19 cellular contexts compared by ENCODE assay signal in the genomic region with DNA sequence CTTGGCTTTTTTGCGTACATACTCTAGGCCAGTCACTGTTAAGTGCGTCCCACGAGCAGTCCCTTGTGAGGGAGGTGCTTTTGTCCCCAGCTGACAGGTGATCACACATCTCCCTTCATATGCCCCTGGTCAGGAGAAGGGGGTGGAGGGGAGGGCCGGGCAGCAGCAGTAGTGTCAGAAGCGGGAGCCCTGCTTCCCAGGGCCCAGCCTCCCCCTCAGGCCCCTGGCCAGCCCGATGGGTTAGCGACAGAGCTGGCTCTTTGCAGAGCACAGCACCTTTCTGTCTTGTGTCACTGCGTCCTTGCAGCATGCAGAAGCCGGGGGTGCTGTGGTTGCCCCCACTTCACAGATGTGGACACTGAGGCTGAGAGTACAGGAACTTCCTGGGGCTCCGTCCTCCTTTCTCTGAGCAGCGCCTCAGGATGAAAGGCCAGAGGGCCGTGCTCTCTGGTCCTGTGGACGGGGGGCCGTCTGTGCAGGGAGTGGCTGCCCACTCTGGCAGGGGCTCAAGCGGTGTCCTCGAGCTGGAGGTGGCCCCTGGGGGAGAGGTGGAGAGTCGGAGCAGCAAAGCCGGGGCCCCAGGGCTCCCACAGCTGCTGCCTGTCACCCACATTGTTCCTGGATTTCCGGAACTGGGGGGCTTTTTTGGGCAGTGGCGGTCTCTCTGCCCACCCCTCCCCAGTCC. TPM values are rescaled to one million over a fixed set of nuclear protein-coding genes. Genes with fewer than 3 reads are reported as not detected.
DNase-seq lines count a peak whose midpoint lies in the region; ATAC-seq, FAIRE-seq and TF ChIP-seq lines count a peak whose summit lies in the region.
"Had no signal": no experiment of that assay in that cellular context is flagged by ENCODE, and none has a peak within 500 bp of the region (broad histone marks: within the 10 kb centered on the region; RNA-seq: fewer than 3 reads in every experiment).

No MANE protein-coding gene starts in this region.

- intact Hi-C loops in HepG2 (cut with micrococcal nuclease; ENCODE audit: unreplicated experiment) = no loop called here
- intact Hi-C loops in activated CD4-positive, alpha-beta memory T cell treated with anti-CD3 and anti-CD28 coated beads for 36 hours (cut with micrococcal nuclease) = no loop called here

- peaks cover 6% of the 10 kb centered on the region for H3K36me3 Mint-ChIP-seq in activated CD4-positive, alpha-beta memory T cell treated with anti-CD3 and anti-CD28 coated beads for 36 hours

- H3K9me3 Mint-ChIP-seq in activated CD4-positive, alpha-beta memory T cell treated with anti-CD3 and anti-CD28 coated beads for 36 hours = no peaks in the 10 kb centered on the region
- H3K9me3 Mint-ChIP-seq: CD4-positive, CD25-positive, alpha-beta regulatory T cell had no signal

- no peaks in the 10 kb centered on the region for H3K9me3 ChIP-seq in BLaER1 treated with 17β-estradiol and CSF1 and Interleukin-3, amounts not matched to agents 10 nM and 100 nM (replicated peaks in 1 of 11)
- H3K9me3 ChIP-seq in OCI-LY1 (ENCODE audit: low read length) (no peaks in the 10 kb centered on the region), HepG2 (ENCODE audit: low read length) (no peaks in the 10 kb centered on the region), trophoblast cell (ENCODE audit: insufficient read depth, low read depth, low read length) (no peaks in the 10 kb centered on the region)
- H3K9me3 ChIP-seq: Caco-2, SJSA1 had no signal

- no peak overlapping the region for H4K8ac ChIP-seq in trophoblast cell (ENCODE audit: low read depth, low read length)

- no peaks in the 10 kb centered on the region for H3K27me3 ChIP-seq in BLaER1 treated with 17β-estradiol and CSF1 and Interleukin-3, amounts not matched to agents 10 nM and 100 nM
- H3K27me3 ChIP-seq in OCI-LY1 (ENCODE audit: insufficient read depth, low read length) = no peaks in the 10 kb centered on the region
- no peaks in the 10 kb centered on the region for H3K27me3 ChIP-seq in HepG2 (ENCODE audit: control insufficient read depth in 1 of 2, insufficient read depth in 2 of 2, low read length in 2 of 2)
- no peaks in the 10 kb centered on the region for H3K27me3 ChIP-seq in trophoblast cell (ENCODE audit: insufficient read depth, low read length)
- H3K27me3 ChIP-seq: SJSA1 had no signal

- FAIRE-seq in HepG2 (lab: Jason Lieb, UNC) = no peak
- FAIRE-seq: H54, HTR-8/SVneo had no signal

- no peak overlapping the region for H2BK5ac ChIP-seq in trophoblast cell (ENCODE audit: low read depth, low read length, poor library complexity)

- H3K14ac ChIP-seq in trophoblast cell (ENCODE audit: low read length) = no peak overlapping the region

- peak overlapping the region in 1 of 10 experiments; percentile 87; a peak in 1 of 20 replicates for H3K4me3 ChIP-seq in BLaER1 treated with 17β-estradiol and CSF1 and Interleukin-3, amounts not matched to agents 10 nM and 100 nM
- H3K4me3 ChIP-seq in OCI-LY1 (ENCODE audit: low read depth, low read length, poor library complexity, severe bottlenecking) (no peak overlapping the region), HepG2 (replicated peaks in 1 of 3; ENCODE audit: insufficient read depth in 1 of 3, low read depth in 2 of 3, low read length in 3 of 3) (no peak overlapping the region), trophoblast cell (ENCODE audit: low read depth, low read length) (no peak overlapping the region)
- H3K4me3 ChIP-seq: SJSA1 had no signal

- no peak overlapping the region for H2BK120ac ChIP-seq in trophoblast cell (ENCODE audit: insufficient read depth, low read length, poor library complexity)

- H2AFZ ChIP-seq in OCI-LY1 (ENCODE audit: low read length) (no peak overlapping the region), HepG2 (ENCODE audit: low read length) (no peak overlapping the region), trophoblast cell (ENCODE audit: insufficient read depth, low read length, poor library complexity) (no peak overlapping the region)

- H3K27ac ChIP-seq in BLaER1 treated with 17β-estradiol and CSF1 and Interleukin-3, amounts not matched to agents 10 nM and 100 nM = peak overlapping the region in 9 of 11 experiments; percentile 24 to 88 (median 80); a peak in 17 of 22 replicates
- H3K27ac ChIP-seq in OCI-LY1 (ENCODE audit: low read depth, low read length, poor library complexity, severe bottlenecking) (peak overlapping the region; percentile 63), HepG2 (ENCODE audit: extremely low read length, insufficient read depth, low read length) (peak overlapping the region; percentile 63), trophoblast cell (ENCODE audit: low read depth, low read length) (no peak overlapping the region)
- H3K27ac ChIP-seq: HL-60, SJSA1 had no signal

- ATAC-seq in HepG2 = no peak

- H3K4ac ChIP-seq in trophoblast cell (ENCODE audit: low read depth, low read length) = no peak overlapping the region

- H3K79me2 ChIP-seq in OCI-LY1 (ENCODE audit: insufficient read depth, low read length) = peaks cover 34% of the 10 kb centered on the region
- peaks cover 55% of the 10 kb centered on the region for H3K79me2 ChIP-seq in HepG2 (ENCODE audit: insufficient read depth, low read length)
- no peaks in the 10 kb centered on the region for H3K79me2 ChIP-seq in trophoblast cell (ENCODE audit: control insufficient read depth, insufficient read depth, low read length, poor library complexity)

- no peak for TF ChIP-seq POLR2A in HepG2 (IDR thresholded peaks at IDR 0.05; ENCODE audit: insufficient read depth in 1 of 2, low read depth in 2 of 2, low read length in 2 of 2)

- no peaks in the 10 kb centered on the region for H3K79me1 ChIP-seq in trophoblast cell (ENCODE audit: low read length)

- no TSS peak for BruUV-seq in HepG2 (replicated peaks; lab: Mats Ljungman, UMichigan)

- no peak overlapping the region for H3K27ac Mint-ChIP-seq in activated CD4-positive, alpha-beta memory T cell treated with anti-CD3 and anti-CD28 coated beads for 36 hours
- H3K27ac Mint-ChIP-seq: CD4-positive, CD25-positive, alpha-beta regulatory T cell had no signal

- no peaks in the 10 kb centered on the region for H3K9me2 ChIP-seq in OCI-LY1 (ENCODE audit: low read depth, low read length)

- POLR2A ChIA-PET in HepG2 (lab: Yijun Ruan, JAX) = no interaction called here
- POLR2A ChIA-PET in activated CD4-positive, alpha-beta memory T cell treated with anti-CD3 and anti-CD28 coated beads for 36 hours (lab: Charles Lee) = no interaction called here

- no peaks in the 10 kb centered on the region for H3K27me3 Mint-ChIP-seq in activated CD4-positive, alpha-beta memory T cell treated with anti-CD3 and anti-CD28 coated beads for 36 hours
- H3K27me3 Mint-ChIP-seq: CD4-positive, CD25-positive, alpha-beta regulatory T cell had no signal

- peaks cover 23 to 45% (median 36%) of the 10 kb centered on the region in 11 experiments for H3K36me3 ChIP-seq in BLaER1 treated with 17β-estradiol and CSF1 and Interleukin-3, amounts not matched to agents 10 nM and 100 nM
- peaks cover 27% of the 10 kb centered on the region; the same call in 1 of the 2 replicates for H3K36me3 ChIP-seq in OCI-LY1 (ENCODE audit: insufficient read depth, low read length)
- peaks cover 8 to 24% of the 10 kb centered on the region in 2 experiments; a peak in 4 of 5 replicates for H3K36me3 ChIP-seq in HepG2 (replicated peaks in 1 of 2; ENCODE audit: control insufficient read depth in 1 of 2, insufficient read depth in 2 of 2, low read length in 2 of 2)
- H3K36me3 ChIP-seq in trophoblast cell (ENCODE audit: control insufficient read depth in 1 of 2, insufficient read depth in 2 of 2, low read length in 2 of 2) = peaks cover 6 to 15% of the 10 kb centered on the region in 2 experiments

- peaks cover 27% of the 10 kb centered on the region for H3K4me1 Mint-ChIP-seq in activated CD4-positive, alpha-beta memory T cell treated with anti-CD3 and anti-CD28 coated beads for 36 hours (ENCODE audit: low read depth)

- peaks cover 32 to 97% (median 88%) of the 10 kb centered on the region in 11 experiments; a peak in 21 of 22 replicates for H4K20me1 ChIP-seq in BLaER1 treated with 17β-estradiol and CSF1 and Interleukin-3, amounts not matched to agents 10 nM and 100 nM
- H4K20me1 ChIP-seq in OCI-LY1 (ENCODE audit: insufficient read depth, low read length) = no peaks in the 10 kb centered on the region
- H4K20me1 ChIP-seq in HepG2 (ENCODE audit: insufficient read depth, low read length) = peaks cover 27% of the 10 kb centered on the region

- in situ Hi-C loops in HepG2 (cut with HindIII; ENCODE audit: extremely low pct_ligation_motif_present, low pct_unique_long_range_greater_than_20kb) = no loop called here

- no peak overlapping the region for H4K91ac ChIP-seq in trophoblast cell (ENCODE audit: low read depth, low read length)

- TF ChIP-seq EP300 in HepG2 (IDR thresholded peaks at IDR 0.05; ENCODE audit: low read depth in 2 of 2, low read length in 2 of 2) (no peak), HepG2 (CRISPR knock-in tag; IDR thresholded peaks at IDR 0.05; ENCODE audit: borderline replicate concordance) (no peak)

- CTCF ChIA-PET in HepG2 (lab: Yijun Ruan, JAX; ENCODE audit: low intra/inter-chr PET ratio, low total read pairs) = no interaction called here
- CTCF ChIA-PET in activated CD4-positive, alpha-beta memory T cell treated with anti-CD3 and anti-CD28 coated beads for 36 hours (lab: Charles Lee) = no interaction called here

- TF ChIP-seq CTCF in OCI-LY1 (IDR thresholded peaks at IDR 0.05; ENCODE audit: low read length) = no peak
- no peak for TF ChIP-seq CTCF in HepG2 (CRISPR knock-in tag; IDR thresholded peaks at IDR 0.05)

- H2BK12ac ChIP-seq in trophoblast cell (ENCODE audit: low read length) = no peak overlapping the region

- WGBS in HepG2 (ENCODE audit: low lambda C conversion rate) = 100% methylated on average over 4 of the region's 20 CpGs
- no CpG with 5 or more reads among the region's 20 CpGs for WGBS in trophoblast cell (ENCODE audit: extremely low coverage, insufficient coverage, insufficient read length)

- DNase-seq in HepG2 (ENCODE audit: low spot score) (no peak), trophoblast cell (no peak), amniotic stem cell (lab: John Stamatoyannopoulos, UW) (no peak)
- DNase-seq in activated CD4-positive, alpha-beta memory T cell treated with anti-CD3 and anti-CD28 coated beads for 36 hours = no peak
- DNase-seq in activated CD8-positive, alpha-beta memory T cell treated with anti-CD3 and anti-CD28 coated beads for 24 hours = no peak
- DNase-seq: ACHN; AML-193; Caco-2; CD4-positive, CD25-positive, alpha-beta regulatory T cell; NCI-H1930; NCI-H2171; NCI-H446 treated with DMSO at 0.1 percent for 48 hours; RPMI8226 had no signal

- no peak overlapping the region for H3K4me3 Mint-ChIP-seq in activated CD4-positive, alpha-beta memory T cell treated with anti-CD3 and anti-CD28 coated beads for 36 hours
- H3K4me3 Mint-ChIP-seq: CD4-positive, CD25-positive, alpha-beta regulatory T cell had no signal

- H2AK5ac ChIP-seq in trophoblast cell (ENCODE audit: low read length) = no peak overlapping the region

- H3K9ac ChIP-seq in BLaER1 treated with 17β-estradiol and CSF1 and Interleukin-3, amounts not matched to agents 10 nM and 100 nM = peak overlapping the region in 10 of 11 experiments; percentile 18 to 92 (median 68); a peak in 15 of 22 replicates
- no peak overlapping the region for H3K9ac ChIP-seq in OCI-LY1 (ENCODE audit: low read length)
- H3K9ac ChIP-seq in HepG2 (ENCODE audit: insufficient read depth, low read depth, low read length) = no peak overlapping the region
- no peak overlapping the region for H3K9ac ChIP-seq in trophoblast cell (ENCODE audit: low read length)

- no peak overlapping the region for H4K12ac ChIP-seq in trophoblast cell (ENCODE audit: low read depth, low read length)

- TF ChIP-seq RAD21 in HepG2 (CRISPR knock-in tag; IDR thresholded peaks at IDR 0.05) = no peak

- peaks cover 58 to 86% (median 76%) of the 10 kb centered on the region in 10 experiments for H3K4me1 ChIP-seq in BLaER1 treated with 17β-estradiol and CSF1 and Interleukin-3, amounts not matched to agents 10 nM and 100 nM
- H3K4me1 ChIP-seq in OCI-LY1 (ENCODE audit: insufficient read depth, low read length, severe bottlenecking) = peaks cover 47% of the 10 kb centered on the region
- peaks cover 47% of the 10 kb centered on the region for H3K4me1 ChIP-seq in HepG2 (ENCODE audit: insufficient read depth, low read length)
- H3K4me1 ChIP-seq in trophoblast cell (ENCODE audit: control insufficient read depth in 1 of 2, insufficient read depth in 2 of 2, low read length in 2 of 2) = peaks cover 4 to 10% of the 10 kb centered on the region in 2 experiments

- peak overlapping the region; percentile 34 for H3K18ac ChIP-seq in trophoblast cell (ENCODE audit: low read length)

- peak overlapping the region; percentile 95 to 100 (median 99) for H3K4me2 ChIP-seq in BLaER1 treated with 17β-estradiol and CSF1 and Interleukin-3, amounts not matched to agents 10 nM and 100 nM
- H3K4me2 ChIP-seq in OCI-LY1 (ENCODE audit: low read length) = no peak overlapping the region
- H3K4me2 ChIP-seq in HepG2 (ENCODE audit: low read depth, low read length) = no peak overlapping the region
- no peak overlapping the region for H3K4me2 ChIP-seq in trophoblast cell (ENCODE audit: low read length)

- H3K23ac ChIP-seq in trophoblast cell (ENCODE audit: low read length) = no peak overlapping the region

- no peaks in the 10 kb centered on the region for H3F3A ChIP-seq in OCI-LY1 (ENCODE audit: insufficient read depth, low read length)

RNA-seq across cellular contexts. Expression of a gene that starts 5.9 kb away (rescaled TPM):
- total RNA-seq in HepG2 (2016; rRNA removed; fragmentation: Illumina TruSeq; extraction: Trizol) = 5.7 and 8.2 TPM in 2 replicates
- total RNA-seq in HepG2 (2016; cell fraction: cytosol; rRNA removed; fragmentation: Illumina TruSeq; extraction: Trizol; ENCODE audit: low read depth) = 2.8 TPM in 2 replicates
- 3.7 and 9.3 TPM in 2 replicates for total RNA-seq in HepG2 (2016; cell fraction: insoluble cytoplasmic fraction; rRNA removed; fragmentation: Illumina TruSeq; extraction: Trizol)
- total RNA-seq in HepG2 (2016; cell fraction: membrane; rRNA removed; fragmentation: Illumina TruSeq; extraction: Trizol) = 8.8 and 9.5 TPM in 2 replicates
- 13.9 and 14.4 TPM in 2 replicates for total RNA-seq in HepG2 (2016; cell fraction: nucleus; rRNA removed; fragmentation: Illumina TruSeq; extraction: Trizol)
- polyA plus RNA-seq in HepG2 (2011; rRNA removed) = 1.5 and 2.1 TPM in 2 replicates
- 1.2 and 1.7 TPM in 2 replicates for polyA plus RNA-seq in HepG2 (2011; cell fraction: cytosol; rRNA removed)
- polyA plus RNA-seq in HepG2 (2011; cell fraction: nucleus; rRNA removed) = 11.5 and 13.6 TPM in 2 replicates
- 4.9 and 7.2 TPM in 2 replicates for polyA plus RNA-seq in HepG2 (2012)
- polyA plus RNA-seq in HepG2 (2016; cell fraction: cytosol; fragmentation: Illumina TruSeq; extraction: Trizol; ENCODE audit: low read depth) = 2.6 and 2.7 TPM in 2 replicates
- 5.4 and 7.8 TPM in 2 replicates for polyA plus RNA-seq in HepG2 (2016; cell fraction: insoluble cytoplasmic fraction; fragmentation: Illumina TruSeq; extraction: Trizol; ENCODE audit: low read depth)
- polyA plus RNA-seq in HepG2 (2016; cell fraction: membrane; fragmentation: Illumina TruSeq; extraction: Trizol; ENCODE audit: low read depth) = 6.4 and 6.7 TPM in 2 replicates
- polyA plus RNA-seq in HepG2 (2016; cell fraction: nucleus; fragmentation: Illumina TruSeq; extraction: Trizol; ENCODE audit: insufficient read depth, low read depth) = 24.0 and 25.7 TPM in 2 replicates
- polyA minus RNA-seq in HepG2 (2011; rRNA and poly(A)+ RNA removed; ENCODE audit: low replicate concordance) = 8.5 and 12.3 TPM in 2 replicates
- 5.4 and 5.5 TPM in 2 replicates for polyA minus RNA-seq in HepG2 (2011; cell fraction: cytosol; rRNA and poly(A)+ RNA removed)
- polyA minus RNA-seq in HepG2 (2011; cell fraction: nucleus; rRNA and poly(A)+ RNA removed) = 9.0 and 9.2 TPM in 2 replicates
- 13.3 and 13.4 TPM in 2 replicates for polyA plus RNA-seq in trophoblast cell (2013)
- total RNA-seq in activated CD4-positive, alpha-beta memory T cell treated with anti-CD3 and anti-CD28 coated beads for 36 hours = 10 to 100 TPM; 12.2 to 14.0 TPM

RNA-seq across cellular contexts. Expression of a gene that starts 55.3 kb away (rescaled TPM):
- total RNA-seq in HepG2 (2016; rRNA removed; fragmentation: Illumina TruSeq; extraction: Trizol) = 48.6 and 50.3 TPM in 2 replicates
- 154 and 160 TPM in 2 replicates for total RNA-seq in HepG2 (2016; cell fraction: cytosol; rRNA removed; fragmentation: Illumina TruSeq; extraction: Trizol; ENCODE audit: low read depth)
- total RNA-seq in HepG2 (2016; cell fraction: insoluble cytoplasmic fraction; rRNA removed; fragmentation: Illumina TruSeq; extraction: Trizol) = 44.1 and 53.1 TPM in 2 replicates
- 183 TPM in 2 replicates for total RNA-seq in HepG2 (2016; cell fraction: membrane; rRNA removed; fragmentation: Illumina TruSeq; extraction: Trizol)
- total RNA-seq in HepG2 (2016; cell fraction: nucleus; rRNA removed; fragmentation: Illumina TruSeq; extraction: Trizol) = 22.6 and 24.9 TPM in 2 replicates
- polyA plus RNA-seq in HepG2 (2011; rRNA removed) = 15.2 and 15.4 TPM in 2 replicates
- polyA plus RNA-seq in HepG2 (2011; cell fraction: cytosol; rRNA removed) = 15.2 and 20.3 TPM in 2 replicates
- 5.8 and 8.1 TPM in 2 replicates for polyA plus RNA-seq in HepG2 (2011; cell fraction: nucleus; rRNA removed)
- polyA plus RNA-seq in HepG2 (2012) = 20.1 and 21.0 TPM in 2 replicates
- 153 and 173 TPM in 2 replicates for polyA plus RNA-seq in HepG2 (2016; cell fraction: cytosol; fragmentation: Illumina TruSeq; extraction: Trizol; ENCODE audit: low read depth)
- 42.4 and 45.4 TPM in 2 replicates for polyA plus RNA-seq in HepG2 (2016; cell fraction: insoluble cytoplasmic fraction; fragmentation: Illumina TruSeq; extraction: Trizol; ENCODE audit: low read depth)
- 145 and 151 TPM in 2 replicates for polyA plus RNA-seq in HepG2 (2016; cell fraction: membrane; fragmentation: Illumina TruSeq; extraction: Trizol; ENCODE audit: low read depth)
- polyA plus RNA-seq in HepG2 (2016; cell fraction: nucleus; fragmentation: Illumina TruSeq; extraction: Trizol; ENCODE audit: insufficient read depth, low read depth) = 34.7 and 35.9 TPM in 2 replicates
- polyA minus RNA-seq in HepG2 (2011; rRNA and poly(A)+ RNA removed; ENCODE audit: low replicate concordance) = 5.3 and 8.8 TPM in 2 replicates
- 11.6 and 12.6 TPM in 2 replicates for polyA minus RNA-seq in HepG2 (2011; cell fraction: cytosol; rRNA and poly(A)+ RNA removed)
- 10.7 and 13.2 TPM in 2 replicates for polyA minus RNA-seq in HepG2 (2011; cell fraction: nucleus; rRNA and poly(A)+ RNA removed)
- polyA plus RNA-seq in trophoblast cell (2013) = 4.8 and 5.0 TPM in 2 replicates
- 1 to 10 TPM; 5.4 to 6.1 TPM for total RNA-seq in activated CD4-positive, alpha-beta memory T cell treated with anti-CD3 and anti-CD28 coated beads for 36 hours

RNA-seq across cellular contexts. Expression of a gene that starts 56.9 kb away (rescaled TPM):
- total RNA-seq in HepG2 (2016; rRNA removed; fragmentation: Illumina TruSeq; extraction: Trizol) = 6.6 and 7.1 TPM in 2 replicates
- 1.2 and 1.5 TPM in 2 replicates for total RNA-seq in HepG2 (2016; cell fraction: cytosol; rRNA removed; fragmentation: Illumina TruSeq; extraction: Trizol; ENCODE audit: low read depth)
- total RNA-seq in HepG2 (2016; cell fraction: insoluble cytoplasmic fraction; rRNA removed; fragmentation: Illumina TruSeq; extraction: Trizol) = 5.2 and 7.8 TPM in 2 replicates
- 3.5 and 3.7 TPM in 2 replicates for total RNA-seq in HepG2 (2016; cell fraction: membrane; rRNA removed; fragmentation: Illumina TruSeq; extraction: Trizol)
- total RNA-seq in HepG2 (2016; cell fraction: nucleus; rRNA removed; fragmentation: Illumina TruSeq; extraction: Trizol) = 6.8 and 7.8 TPM in 2 replicates
- polyA plus RNA-seq in HepG2 (2011; rRNA removed) = 10.0 and 12.5 TPM in 2 replicates
- 6.6 and 8.0 TPM in 2 replicates for polyA plus RNA-seq in HepG2 (2011; cell fraction: cytosol; rRNA removed)
- 43.0 and 43.6 TPM in 2 replicates for polyA plus RNA-seq in HepG2 (2011; cell fraction: nucleus; rRNA removed)
- 9.7 and 11.2 TPM in 2 replicates for polyA plus RNA-seq in HepG2 (2012)
- polyA plus RNA-seq in HepG2 (2016; cell fraction: cytosol; fragmentation: Illumina TruSeq; extraction: Trizol; ENCODE audit: low read depth) = 0.95 and 1.2 TPM in 2 replicates
- polyA plus RNA-seq in HepG2 (2016; cell fraction: insoluble cytoplasmic fraction; fragmentation: Illumina TruSeq; extraction: Trizol; ENCODE audit: low read depth) = 5.2 and 6.0 TPM in 2 replicates
- polyA plus RNA-seq in HepG2 (2016; cell fraction: membrane; fragmentation: Illumina TruSeq; extraction: Trizol; ENCODE audit: low read depth) = 2.1 and 2.5 TPM in 2 replicates
- 18.6 and 20.4 TPM in 2 replicates for polyA plus RNA-seq in HepG2 (2016; cell fraction: nucleus; fragmentation: Illumina TruSeq; extraction: Trizol; ENCODE audit: insufficient read depth, low read depth)
- polyA minus RNA-seq in HepG2 (2011; rRNA and poly(A)+ RNA removed; ENCODE audit: low replicate concordance) = 1.2 and 22.6 TPM in 2 replicates
- polyA minus RNA-seq in HepG2 (2011; cell fraction: cytosol; rRNA and poly(A)+ RNA removed) = 8.6 and 9.7 TPM in 2 replicates
- polyA minus RNA-seq in HepG2 (2011; cell fraction: nucleus; rRNA and poly(A)+ RNA removed) = 11.7 and 12.7 TPM in 2 replicates
- polyA plus RNA-seq in trophoblast cell (2013) = 3.8 and 4.0 TPM in 2 replicates
- 100 to 1,000 TPM; 129 to 138 TPM for total RNA-seq in activated CD4-positive, alpha-beta memory T cell treated with anti-CD3 and anti-CD28 coated beads for 36 hours

Comparison
In these comparisons a context has a peak if more than half of its experiments do, and no peak if none do; other contexts are left out.
1. H3K4me2 ChIP-seq: peak in BLaER1 treated with 17β-estradiol and CSF1 and Interleukin-3, amounts not matched to agents 10 nM and 100 nM (11 of 11); none in OCI-LY1 (single experiment), HepG2 (single experiment) and trophoblast cell (single experiment).
2. H3K9ac ChIP-seq: peak in BLaER1 treated with 17β-estradiol and CSF1 and Interleukin-3, amounts not matched to agents 10 nM and 100 nM (10 of 11); none in OCI-LY1 (single experiment), HepG2 (single experiment) and trophoblast cell (single experiment).
3. RNA of a gene that starts 56.9 kb away (total RNA-seq): 129 to 138 TPM in activated CD4-positive, alpha-beta memory T cell treated with anti-CD3 and anti-CD28 coated beads for 36 hours; 1.2 to 7.8 TPM in HepG2; every median in the first group is over 10 times any median in the second.